Comparison of ENCODE assay signal across 8 cellular contexts in the genomic region with DNA sequence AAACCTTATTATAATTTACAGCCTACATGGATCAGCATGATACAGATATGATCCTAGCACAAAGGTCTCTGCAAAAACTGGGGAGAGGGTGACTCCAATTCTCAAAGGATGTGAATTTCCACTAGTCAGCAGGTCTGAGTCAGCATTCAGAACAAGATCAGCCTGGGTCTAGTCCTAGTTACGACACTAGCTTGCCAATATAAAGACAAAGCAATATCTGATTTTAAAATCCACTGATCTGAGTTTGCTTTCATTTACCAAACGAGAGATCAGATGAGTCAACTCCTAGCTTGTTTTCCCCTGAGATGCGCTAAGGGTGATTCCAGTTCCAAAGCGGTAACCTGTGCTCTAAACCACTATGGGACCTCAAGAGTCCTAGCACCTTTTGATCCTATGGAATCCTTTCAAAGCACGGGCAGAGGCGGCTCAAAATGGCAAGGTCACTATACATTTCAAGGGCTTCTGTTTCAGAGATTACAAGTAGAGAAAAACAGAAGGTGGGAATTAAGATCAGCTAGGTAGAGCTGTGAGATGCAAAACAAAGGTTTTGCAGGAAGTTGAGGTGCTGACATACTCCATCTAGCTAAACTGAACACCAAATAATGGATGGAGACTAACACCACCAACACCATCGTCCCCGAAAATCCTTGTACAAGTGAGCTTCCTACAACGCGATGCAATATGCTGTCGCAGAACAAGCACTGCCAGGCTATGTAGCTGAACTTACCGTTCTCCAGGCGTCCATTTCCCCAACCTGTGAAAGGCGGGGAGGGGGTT. TPM values are rescaled to one million over a fixed set of nuclear protein-coding genes. Genes with fewer than 3 reads are reported as not detected.
DNase-seq lines count a peak whose midpoint lies in the region; ATAC-seq and TF ChIP-seq lines count a peak whose summit lies in the region.

No MANE protein-coding gene starts in this region.

- peak overlapping the region in 1 of 2 experiments; percentile 20; a peak in 3 of 4 replicates for H4K8ac ChIP-seq in IMR-90 (ENCODE audit: low read depth in 2 of 2, low read length in 2 of 2)

- peaks cover 10% of the 10 kb centered on the region for H3K9me1 ChIP-seq in IMR-90 (ENCODE audit: insufficient read depth, low read length)

- H3K4me2 ChIP-seq in IMR-90 (ENCODE audit: low read depth, low read length): peak overlapping the region; percentile 97

- peak overlapping the region; percentile 59 for H3K4ac ChIP-seq in IMR-90 (ENCODE audit: low read depth, low read length)

- CTCF ChIA-PET in IMR-90 (lab: Yijun Ruan, JAX): interaction anchor here (0.7 to 1.1 kb wide), 2 partner anchors 360 to 421 kb away, joined by 3 to 4 read pairs; no protein-coding TSS in a partner anchor

- peak overlapping the region; percentile 1; the same call in 1 of the 2 replicates for H2AK5ac ChIP-seq in IMR-90 (ENCODE audit: low read depth, low read length)

- dilution Hi-C loops in IMR-90 (cut with HindIII; ENCODE audit: low sequenced_read_pairs, unreplicated experiment): loop anchor here (25.0 kb wide), 1 partner anchor 484 kb away; a partner anchor contains a TSS

- H3K27ac Mint-ChIP-seq in activated naive CD8-positive, alpha-beta T cell: peak overlapping the region; percentile 85
- peak overlapping the region; percentile 39 to 82 (median 72) for H3K27ac Mint-ChIP-seq in immature natural killer cell
- H3K27ac Mint-ChIP-seq in stimulated activated naive CD8-positive, alpha-beta T cell treated with anti-CD3 and anti-CD28 coated beads, Interleukin-15, amount 100 ng/mL, for 72 hours: peak overlapping the region; percentile 91 to 98

- H2BK120ac ChIP-seq in IMR-90 (ENCODE audit: low read depth, low read length): 0 out of 2 replicates have a peak overlapping the region, but pooled peaks have one; percentile 1

- intact Hi-C loops in IMR-90 (cut with micrococcal nuclease): loop anchor here (2.0 to 5.0 kb wide), 3 partner anchors 156 to 421 kb away; a partner anchor contains a TSS

- peak overlapping the region; percentile 78 for H3K4me3 ChIP-seq in IMR-90 (ENCODE audit: insufficient read depth, low read depth, low read length)

- H4K91ac ChIP-seq in IMR-90 (ENCODE audit: insufficient read depth, low read depth, low read length): peak overlapping the region; percentile 21

- no peak for TF ChIP-seq CTCF in IMR-90 (conservative IDR thresholded peaks at IDR 0.05; ENCODE audit: low read depth, low read length)

- no peaks in the 10 kb centered on the region for H4K20me1 ChIP-seq in IMR-90 (ENCODE audit: insufficient read depth, low read length)

- H3K27ac ChIP-seq in IMR-90 (ENCODE audit: insufficient read depth, low read length): peak overlapping the region; percentile 62

- H4K5ac ChIP-seq in IMR-90 (ENCODE audit: low read depth, low read length): peak overlapping the region; percentile 16

- no peak overlapping the region; the same call in 2 of the 3 replicates for H2BK15ac ChIP-seq in IMR-90 (ENCODE audit: low read depth, low read length)

- H2BK5ac ChIP-seq in IMR-90 (ENCODE audit: low read depth, low read length, poor library complexity, severe bottlenecking): peak overlapping the region; percentile 27

- peak overlapping the region; percentile 89 for H3K4me3 Mint-ChIP-seq in activated naive CD8-positive, alpha-beta T cell
- peak overlapping the region; percentile 88 to 95 (median 90) for H3K4me3 Mint-ChIP-seq in immature natural killer cell
- peak overlapping the region; percentile 89 to 92 for H3K4me3 Mint-ChIP-seq in stimulated activated naive CD8-positive, alpha-beta T cell treated with anti-CD3 and anti-CD28 coated beads, Interleukin-15, amount 100 ng/mL, for 72 hours

- peak overlapping the region; percentile 77 for H2AK9ac ChIP-seq in IMR-90 (replicated peaks; ENCODE audit: low read depth, low read length, poor library complexity)

- no TSS peak for BruUV-seq in IMR-90 (replicated peaks; lab: Mats Ljungman, UMichigan)

- H3K9ac ChIP-seq in IMR-90 (ENCODE audit: low read depth, low read length): peak overlapping the region; percentile 97

- 14% methylated on average over 1 of the region's 14 CpGs; no CpG with 5 or more reads in 1 of the 2 experiments for WGBS in IMR-90 (ENCODE audit: extremely low coverage in 2 of 2, insufficient read length in 1 of 2), 2 experiments

- POLR2A ChIA-PET in IMR-90 (lab: Charles Lee; ENCODE audit: unreplicated experiment): no interaction called here

- H3K56ac ChIP-seq in IMR-90 (ENCODE audit: extremely low read depth, insufficient read depth, low read length): peak overlapping the region; percentile 5

- H2AFZ ChIP-seq in IMR-90 (replicated peaks; ENCODE audit: low read length, poor library complexity): peak overlapping the region; percentile 96

- H2BK20ac ChIP-seq in IMR-90 (ENCODE audit: low read depth, low read length): no peak overlapping the region

- no peaks in the 10 kb centered on the region for H3K27me3 ChIP-seq in IMR-90 (ENCODE audit: control insufficient read depth, insufficient read depth, low read length)

- no peak for TF ChIP-seq POLR2A in IMR-90 (IDR thresholded peaks at IDR 0.05; ENCODE audit: low read depth, low read length)

- H3K14ac ChIP-seq in IMR-90 (replicated peaks; ENCODE audit: low read depth, low read length): peak overlapping the region; percentile 90

- 0 out of 2 replicates have a peak overlapping the region, but pooled peaks have one; percentile 0 for H3K18ac ChIP-seq in IMR-90 (ENCODE audit: low read depth, low read length)

- DNase-seq in CD1c-positive myeloid dendritic cell (ENCODE audit: extremely low spot score) (peak; percentile 12), IMR-90 (peak; percentile 65), immature natural killer cell (peak in 1 of 3 donors; percentile 9), UCSD-AML1 (lab: John Stamatoyannopoulos, UW; ENCODE audit: unreplicated experiment) (no peak)
- DNase-seq in stimulated activated naive CD8-positive, alpha-beta T cell treated with anti-CD3 and anti-CD28 coated beads, Interleukin-15, amount 100 ng/mL, for 72 hours: no peak

- in situ Hi-C loops in IMR-90 (cut with MboI; ENCODE audit: low sequenced_read_pairs): loop anchor here (10.0 kb wide), 1 partner anchor 318 kb away; no protein-coding TSS in a partner anchor

- H3K9me3 Mint-ChIP-seq in activated naive CD8-positive, alpha-beta T cell (ENCODE audit: low read depth): no peaks in the 10 kb centered on the region
- no peaks in the 10 kb centered on the region for H3K9me3 Mint-ChIP-seq in immature natural killer cell
- no peaks in the 10 kb centered on the region for H3K9me3 Mint-ChIP-seq in stimulated activated naive CD8-positive, alpha-beta T cell treated with anti-CD3 and anti-CD28 coated beads, Interleukin-15, amount 100 ng/mL, for 72 hours

- H3K23ac ChIP-seq in IMR-90 (ENCODE audit: low read depth, low read length): peak overlapping the region; percentile 66

- H3K4me1 Mint-ChIP-seq in activated naive CD8-positive, alpha-beta T cell (ENCODE audit: low read depth): peaks cover 26% of the 10 kb centered on the region
- H3K4me1 Mint-ChIP-seq in immature natural killer cell: peaks cover 23 to 29% of the 10 kb centered on the region in 2 donors
- H3K4me1 Mint-ChIP-seq in stimulated activated naive CD8-positive, alpha-beta T cell treated with anti-CD3 and anti-CD28 coated beads, Interleukin-15, amount 100 ng/mL, for 72 hours: peaks cover 20% of the 10 kb centered on the region

- no peaks in the 10 kb centered on the region for H3K27me3 Mint-ChIP-seq in activated naive CD8-positive, alpha-beta T cell
- peaks cover 5 to 9% (median 8%) of the 10 kb centered on the region in 3 donors for H3K27me3 Mint-ChIP-seq in immature natural killer cell (ENCODE audit: low read depth in 3 of 3)
- H3K27me3 Mint-ChIP-seq in stimulated activated naive CD8-positive, alpha-beta T cell treated with anti-CD3 and anti-CD28 coated beads, Interleukin-15, amount 100 ng/mL, for 72 hours: no peaks in the 10 kb centered on the region

- ATAC-seq in GM19043 (IDR thresholded peaks at IDR 0.05; ENCODE audit: low read depth, unreplicated experiment) (peak; percentile 4), IMR-90 (ENCODE audit: low read depth) (peak; percentile 2), HG02798 (IDR thresholded peaks at IDR 0.05; ENCODE audit: poor library complexity, unreplicated experiment) (no peak)
- ATAC-seq in stimulated activated naive CD8-positive, alpha-beta T cell treated with anti-CD3 and anti-CD28 coated beads, Interleukin-15, amount 100 ng/mL, for 72 hours: peak; percentile 13

- H3K36me3 Mint-ChIP-seq in activated naive CD8-positive, alpha-beta T cell: peaks cover 3% of the 10 kb centered on the region
- peaks cover 0 to 4% (median under 1%) of the 10 kb centered on the region in 3 donors for H3K36me3 Mint-ChIP-seq in immature natural killer cell

- H3K4me1 ChIP-seq in IMR-90 (ENCODE audit: control insufficient read depth, insufficient read depth, low read length): peaks cover 13% of the 10 kb centered on the region

- H3K9me3 ChIP-seq in IMR-90 (ENCODE audit: control insufficient read depth, insufficient read depth, low read length): no peaks in the 10 kb centered on the region

- H3K79me1 ChIP-seq in IMR-90 (ENCODE audit: low read depth in 1 of 2, low read length in 2 of 2): peaks cover 13 to 37% of the 10 kb centered on the region in 2 experiments

- no peak for TF ChIP-seq RAD21 in IMR-90 (IDR thresholded peaks at IDR 0.05; ENCODE audit: low read length)

- H3K36me3 ChIP-seq in IMR-90 (ENCODE audit: control insufficient read depth, insufficient read depth, low read length): peaks cover 5% of the 10 kb centered on the region; the same call in 1 of the 2 replicates

TF ChIP-seq in IMR-90, 13 proteins besides CTCF, POLR2A, EP300 and RAD21:
- TF ChIP-seq CEBPB (IDR thresholded peaks at IDR 0.05; ENCODE audit: low read depth, low read length) (peak; percentile 16; the same call in 1 of the 2 replicates), CHD1 (IDR thresholded peaks at IDR 0.05; ENCODE audit: low read depth, low read length) (no peak), MAFK (IDR thresholded peaks at IDR 0.05; ENCODE audit: low read depth, low read length) (peak; percentile 93)

RNA-seq across cellular contexts. Expression of a gene that starts 0.9 kb away (rescaled TPM):
- 63.0 and 81.6 TPM in 2 replicates for total RNA-seq in IMR-90 (2012; rRNA removed)
- polyA plus RNA-seq in IMR-90 (2012; rRNA removed) (10.6 and 14.1 TPM in 2 replicates), immature natural killer cell (10 to 100 TPM in 2 of 3 donors, 1 to 10 TPM in 1; 3.6 to 12.5 (median 10.7) TPM)
- polyA plus RNA-seq in IMR-90 (2012; cell fraction: cytosol; rRNA removed): 8.0 and 8.1 TPM in 2 replicates
- 4.5 and 18.3 TPM in 2 replicates for polyA plus RNA-seq in IMR-90 (2012; cell fraction: nucleus; rRNA removed; ENCODE audit: low replicate concordance)

Comparison
In these comparisons a context has a peak if more than half of its experiments do, and no peak if none do; other contexts are left out.
1. DNase-seq: peak in CD1c-positive myeloid dendritic cell (single experiment) and IMR-90 (single experiment); none in stimulated activated naive CD8-positive, alpha-beta T cell treated with anti-CD3 and anti-CD28 coated beads, Interleukin-15, amount 100 ng/mL, for 72 hours (0 of 2) and UCSD-AML1 (single experiment).
2. Peak in every context shown above with its lines, with median percentiles within 50 percentile points of each other: H3K27ac Mint-ChIP-seq and H3K4me3 Mint-ChIP-seq.